In genomic region chr20:51864967-51865366, GRCh38 we compare ENCODE assay signal across 34 cellular contexts.
"Had no signal": no experiment of that assay in that cellular context is flagged by ENCODE, and none has a peak within 500 bp of the region (broad histone marks: within the 10 kb centered on the region; RNA-seq: fewer than 3 reads in every experiment).

No MANE protein-coding gene starts in this region.

- H3K9me3 Mint-ChIP-seq: activated CD4-positive, alpha-beta memory T cell treated with anti-CD3 and anti-CD28 coated beads for 36 hours; activated CD4-positive, alpha-beta T cell treated with anti-CD3 and anti-CD28 coated beads, Interleukin-2, amount 10 ng/mL, durations not matched to agents 24 days and 14 days; activated T-cell treated with anti-CD3 and anti-CD28 coated beads, Interleukin-2, amount 50 U/mL, for 24 hours; activated T-cell treated with anti-CD3 and anti-CD28 coated beads, Interleukin-2, amount 50 U/mL, for 72 hours; central memory CD8-positive, alpha-beta T cell; dendritic cell treated with granulocyte-macrophage colony-stimulating factor and Interleukin-4, amounts not matched to agents 40 ng/mL and 50 ng/mL, for 4 days had no signal

- ATAC-seq: activated CD4-positive, alpha-beta T cell treated with anti-CD3 and anti-CD28 coated beads for 36 hours; activated CD8-positive, alpha-beta memory T cell treated with anti-CD3 and anti-CD28 coated beads, Interleukin-2, amount 10 ng/mL, durations not matched to agents 7 days and 5 days; activated CD8-positive, alpha-beta T cell treated with anti-CD3 and anti-CD28 coated beads, Interleukin-2, amount 10 ng/mL, durations not matched to agents 7 days and 5 days; activated T-cell treated with anti-CD3 and anti-CD28 coated beads, Interleukin-2, amount 50 U/mL, for 72 hours; foreskin keratinocyte; gastrocnemius medialis; heart left ventricle had no signal

- FAIRE-seq: astrocyte, bronchial epithelial cell, TTC549 had no signal

- H3K9me3 ChIP-seq: esophagus muscularis mucosa, gastrocnemius medialis, heart left ventricle had no signal

- H3K27me3 Mint-ChIP-seq: activated CD4-positive, alpha-beta T cell treated with anti-CD3 and anti-CD28 coated beads, Interleukin-2, amount 10 ng/mL, durations not matched to agents 24 days and 14 days had no signal

- H3K36me3 ChIP-seq: brain microvascular endothelial cell, esophagus muscularis mucosa, gastrocnemius medialis, heart left ventricle, WERI-Rb-1 had no signal

- H3K4me3 Mint-ChIP-seq: activated CD4-positive, alpha-beta memory T cell treated with anti-CD3 and anti-CD28 coated beads for 36 hours; activated CD4-positive, alpha-beta T cell treated with anti-CD3 and anti-CD28 coated beads for 36 hours; activated CD4-positive, alpha-beta T cell treated with anti-CD3 and anti-CD28 coated beads, Interleukin-2, amount 10 ng/mL, durations not matched to agents 24 days and 14 days; activated CD8-positive, alpha-beta memory T cell treated with anti-CD3 and anti-CD28 coated beads, Interleukin-2, amount 10 ng/mL, durations not matched to agents 7 days and 5 days; activated CD8-positive, alpha-beta T cell treated with anti-CD3 and anti-CD28 coated beads, Interleukin-2, amount 10 ng/mL, durations not matched to agents 7 days and 5 days; activated naive CD8-positive, alpha-beta T cell; activated T-cell treated with anti-CD3 and anti-CD28 coated beads, Interleukin-2, amount 50 U/mL, for 24 hours; activated T-cell treated with anti-CD3 and anti-CD28 coated beads, Interleukin-2, amount 50 U/mL, for 72 hours; central memory CD8-positive, alpha-beta T cell; dendritic cell treated with granulocyte-macrophage colony-stimulating factor and Interleukin-4, amounts not matched to agents 40 ng/mL and 50 ng/mL, for 4 days had no signal

- H3K4me1 ChIP-seq: esophagus muscularis mucosa, foreskin keratinocyte, gastrocnemius medialis, heart left ventricle had no signal

- H3K27ac ChIP-seq: brain microvascular endothelial cell, coronary artery, dorsolateral prefrontal cortex, esophagus muscularis mucosa, foreskin keratinocyte, gastrocnemius medialis, heart left ventricle, WERI-Rb-1 had no signal

- H3K4me1 Mint-ChIP-seq: activated CD4-positive, alpha-beta T cell treated with anti-CD3 and anti-CD28 coated beads for 36 hours; activated CD4-positive, alpha-beta T cell treated with anti-CD3 and anti-CD28 coated beads, Interleukin-2, amount 10 ng/mL, durations not matched to agents 24 days and 14 days; activated CD8-positive, alpha-beta memory T cell treated with anti-CD3 and anti-CD28 coated beads, Interleukin-2, amount 10 ng/mL, durations not matched to agents 7 days and 5 days; central memory CD8-positive, alpha-beta T cell had no signal

- H3K36me3 Mint-ChIP-seq: activated CD4-positive, alpha-beta memory T cell treated with anti-CD3 and anti-CD28 coated beads for 36 hours; activated CD8-positive, alpha-beta memory T cell treated with anti-CD3 and anti-CD28 coated beads, Interleukin-2, amount 10 ng/mL, durations not matched to agents 7 days and 5 days; activated naive CD8-positive, alpha-beta T cell had no signal

- H3K4me3 ChIP-seq: coronary artery, dorsolateral prefrontal cortex, esophagus muscularis mucosa, gastrocnemius medialis, heart left ventricle had no signal

- DNase-seq: activated CD4-positive, alpha-beta memory T cell treated with anti-CD3 and anti-CD28 coated beads for 36 hours; activated CD4-positive, alpha-beta T cell treated with anti-CD3 and anti-CD28 coated beads for 36 hours; activated CD4-positive, alpha-beta T cell treated with anti-CD3 and anti-CD28 coated beads, Interleukin-2, amount 10 ng/mL, durations not matched to agents 24 days and 14 days; activated CD4-positive, CD25-positive, alpha-beta regulatory T cell; activated CD4-positive, CD25-positive, alpha-beta regulatory T cell treated with anti-CD3 and anti-CD28 coated beads, Interleukin-2, amount 50 U/mL, for 72 hours; activated CD8-positive, alpha-beta memory T cell treated with anti-CD3 and anti-CD28 coated beads, Interleukin-2, amount 10 ng/mL, durations not matched to agents 7 days and 5 days; activated CD8-positive, alpha-beta memory T cell treated with anti-CD3 and anti-CD28 coated beads, Interleukin-2, amount 50 U/mL, for 4 hours; activated CD8-positive, alpha-beta T cell treated with anti-CD3 and anti-CD28 coated beads, Interleukin-2, amount 10 ng/mL, durations not matched to agents 7 days and 5 days; activated gamma-delta T cell; activated naive CD4-positive, alpha-beta T cell treated with anti-CD3 and anti-CD28 coated beads, Interleukin-2, amount 50 U/mL, for 16 hours; activated naive CD4-positive, alpha-beta T cell treated with Interleukin-2 at 50 U/mL for 16 hours; activated T-cell treated with anti-CD3 and anti-CD28 coated beads for 4 hours; activated T-cell treated with anti-CD3 and anti-CD28 coated beads, Interleukin-2, amount 50 U/mL, for 24 hours; activated T-cell treated with anti-CD3 and anti-CD28 coated beads, Interleukin-2, amount 50 U/mL, for 72 hours; amniotic stem cell; anterior cingulate cortex; brain microvascular endothelial cell; dorsolateral prefrontal cortex; effector memory CD4-positive, alpha-beta T cell; erythroblast; foreskin keratinocyte; gastrocnemius medialis; glutamatergic neuron; heart left ventricle; T-helper 2 cell; WERI-Rb-1 had no signal

- H3K27me3 ChIP-seq: brain microvascular endothelial cell, dorsolateral prefrontal cortex, foreskin keratinocyte, gastrocnemius medialis had no signal

- H3K27ac Mint-ChIP-seq: activated CD4-positive, alpha-beta memory T cell treated with anti-CD3 and anti-CD28 coated beads for 36 hours; activated CD4-positive, alpha-beta T cell treated with anti-CD3 and anti-CD28 coated beads for 36 hours; activated CD4-positive, alpha-beta T cell treated with anti-CD3 and anti-CD28 coated beads, Interleukin-2, amount 10 ng/mL, durations not matched to agents 24 days and 14 days; activated CD8-positive, alpha-beta memory T cell treated with anti-CD3 and anti-CD28 coated beads, Interleukin-2, amount 10 ng/mL, durations not matched to agents 7 days and 5 days; activated CD8-positive, alpha-beta T cell treated with anti-CD3 and anti-CD28 coated beads, Interleukin-2, amount 10 ng/mL, durations not matched to agents 7 days and 5 days; activated naive CD8-positive, alpha-beta T cell; activated T-cell treated with anti-CD3 and anti-CD28 coated beads, Interleukin-2, amount 50 U/mL, for 24 hours; activated T-cell treated with anti-CD3 and anti-CD28 coated beads, Interleukin-2, amount 50 U/mL, for 72 hours; dendritic cell treated with granulocyte-macrophage colony-stimulating factor and Interleukin-4, amounts not matched to agents 40 ng/mL and 50 ng/mL, for 4 days had no signal
